28 cellular contexts compared by ENCODE assay signal in genomic region chr5:150520747-150521521, GRCh38. TPM values are rescaled to one million over a fixed set of nuclear protein-coding genes. Genes with fewer than 3 reads are reported as not detected.
DNase-seq lines count a peak whose midpoint lies in the region; ATAC-seq, FAIRE-seq and TF ChIP-seq lines count a peak whose summit lies in the region.
"Had no signal": no experiment of that assay in that cellular context is flagged by ENCODE, and none has a peak within 500 bp of the region (broad histone marks: within the 10 kb centered on the region; RNA-seq: fewer than 3 reads in every experiment).

No MANE protein-coding gene starts in this region.

- H3K9me3 Mint-ChIP-seq in stimulated activated naive CD8-positive, alpha-beta T cell treated with anti-CD3 and anti-CD28 coated beads, Interleukin-15, amount 100 ng/mL, for 72 hours: no peaks in the 10 kb centered on the region
- H3K9me3 Mint-ChIP-seq: activated CD4-positive, alpha-beta memory T cell treated with anti-CD3 and anti-CD28 coated beads, Interleukin-2, amount 10 ng/mL, durations not matched to agents 7 days and 5 days; activated naive CD4-positive, alpha-beta T cell treated with anti-CD3 and anti-CD28 coated beads, Interleukin-2, amount 50 U/mL, for 24 hours; neural progenitor cell; stimulated activated naive B cell treated with anti-CD40 and anti-IgM and Interleukin-4, amounts not matched to agents 10 μg/mL and 1 μg/mL and 100 μg/mL, for 72 hours had no signal

- H3K4me1 ChIP-seq in neuronal stem cell (ENCODE audit: control insufficient read depth in 2 of 2, insufficient read depth in 1 of 2, low read depth in 1 of 2, low read length in 2 of 2) (peaks cover 10 to 20% of the 10 kb centered on the region in 2 donors), vagina (peaks cover 63% of the 10 kb centered on the region)
- no peaks in the 10 kb centered on the region for H3K4me1 ChIP-seq in effector memory CD4-positive, alpha-beta T cell (ENCODE audit: control insufficient read depth, insufficient read depth, low read length, poor library complexity, severe bottlenecking)

- H4K91ac ChIP-seq in neuronal stem cell (ENCODE audit: low read depth, low read length, poor library complexity): no peak overlapping the region

- H3K18ac ChIP-seq in neuronal stem cell (ENCODE audit: low read length): no peak overlapping the region

- H3K9ac ChIP-seq in neuronal stem cell (ENCODE audit: low read depth, low read length, poor library complexity): no peak overlapping the region
- H3K9ac ChIP-seq: neural progenitor cell had no signal

- ATAC-seq in stimulated activated naive CD8-positive, alpha-beta T cell treated with anti-CD3 and anti-CD28 coated beads, Interleukin-15, amount 100 ng/mL, for 72 hours: peak; percentile 21
- no peak for ATAC-seq in stimulated activated naive CD8-positive, alpha-beta T cell treated with anti-CD3 and anti-CD28 coated beads, Interleukin-15, Interleukin-2, amounts not matched to agents 100 U/mL and 50 U/mL, for 24 hours
- ATAC-seq: activated CD4-positive, CD25-positive, alpha-beta regulatory T cell treated with anti-CD3 and anti-CD28 coated beads, Interleukin-2, amount 50 U/mL, for 24 hours; stimulated activated naive B cell treated with anti-CD40 and anti-IgM and Interleukin-4, amounts not matched to agents 10 μg/mL and 1 μg/mL and 100 μg/mL, for 72 hours had no signal

- no peak overlapping the region for H4K8ac ChIP-seq in neuronal stem cell (ENCODE audit: low read depth, low read length)

- DNase-seq in stimulated activated naive CD8-positive, alpha-beta T cell treated with anti-CD3 and anti-CD28 coated beads, Interleukin-15, amount 100 ng/mL, for 72 hours: no peak
- DNase-seq in stimulated activated naive CD8-positive, alpha-beta T cell treated with anti-CD3 and anti-CD28 coated beads, Interleukin-15, Interleukin-2, amounts not matched to agents 100 U/mL and 50 U/mL, for 24 hours: no peak
- no peak for DNase-seq in epithelial cell of prostate (ENCODE audit: low read depth, low spot score)
- no peak for DNase-seq in neuronal stem cell (ENCODE audit: low spot score)
- no peak for DNase-seq in vagina (ENCODE audit: extremely low spot score in 2 of 2)
- DNase-seq in GM12891 (ENCODE audit: insufficient read length, low spot score): no peak
- DNase-seq in effector memory CD4-positive, alpha-beta T cell: no peak
- no peak for DNase-seq in SW 1271 (lab: John Stamatoyannopoulos, UW)
- DNase-seq: activated CD4-positive, alpha-beta memory T cell treated with anti-CD3 and anti-CD28 coated beads, Interleukin-2, amount 10 ng/mL, durations not matched to agents 7 days and 5 days; activated CD8-positive, alpha-beta memory T cell treated with anti-CD3 and anti-CD28 coated beads, Interleukin-2, amount 50 U/mL, for 48 hours; amygdala; cortex of kidney; DMS153; H7; NCI-H2029 treated with DMSO at 0.1 percent for 48 hours; NCI-H2227 treated with DMSO at 0.1 percent for 48 hours; posterior cingulate gyrus; sigmoid colon; stimulated activated CD4-positive, alpha-beta T cell treated with anti-CD3 and anti-CD28 coated beads, Interleukin-4, amount 100 ng/mL, for 4 hours; stimulated activated naive B cell treated with anti-CD40 and anti-IgM and Interleukin-4, amounts not matched to agents 10 μg/mL and 1 μg/mL and 100 μg/mL, for 72 hours; T-helper 1 cell had no signal

- H3K4me2 ChIP-seq in neuronal stem cell (ENCODE audit: insufficient read depth, low read length, poor library complexity, severe bottlenecking): no peak overlapping the region
- H3K4me2 ChIP-seq: neural progenitor cell had no signal

- TF ChIP-seq CTCF in vagina (IDR thresholded peaks at IDR 0.05): no peak

- H3K27me3 ChIP-seq in neuronal stem cell (ENCODE audit: control insufficient read depth in 3 of 3, insufficient read depth in 3 of 3, low read depth in 1 of 3, low read length in 3 of 3): no peaks in the 10 kb centered on the region
- H3K27me3 ChIP-seq in vagina: no peaks in the 10 kb centered on the region
- no peaks in the 10 kb centered on the region for H3K27me3 ChIP-seq in effector memory CD4-positive, alpha-beta T cell (replicated peaks; ENCODE audit: control insufficient read depth, insufficient read depth, low read length, poor library complexity, severe bottlenecking)
- H3K27me3 ChIP-seq: neural progenitor cell, sigmoid colon, SJSA1 had no signal

- H3K27ac ChIP-seq in epithelial cell of prostate: peak overlapping the region; percentile 18
- no peak overlapping the region for H3K27ac ChIP-seq in neuronal stem cell (replicated peaks; ENCODE audit: low read length)
- peak overlapping the region; percentile 7 for H3K27ac ChIP-seq in vagina
- H3K27ac ChIP-seq in effector memory CD4-positive, alpha-beta T cell (ENCODE audit: insufficient read depth, low read length, poor library complexity, severe bottlenecking): no peak overlapping the region
- H3K27ac ChIP-seq: neural progenitor cell, SJSA1, thoracic aorta had no signal

- peak overlapping the region; percentile 43 for H2AK5ac ChIP-seq in neuronal stem cell (ENCODE audit: low read depth, low read length)

- no peak overlapping the region for H3K14ac ChIP-seq in neuronal stem cell (ENCODE audit: low read length)

- peak overlapping the region; percentile 48 for H2BK5ac ChIP-seq in neuronal stem cell (ENCODE audit: low read length)

- no peak overlapping the region for H3K4me3 Mint-ChIP-seq in stimulated activated naive CD8-positive, alpha-beta T cell treated with anti-CD3 and anti-CD28 coated beads, Interleukin-15, amount 100 ng/mL, for 72 hours
- H3K4me3 Mint-ChIP-seq: activated CD4-positive, alpha-beta memory T cell treated with anti-CD3 and anti-CD28 coated beads, Interleukin-2, amount 10 ng/mL, durations not matched to agents 7 days and 5 days; activated naive CD4-positive, alpha-beta T cell treated with anti-CD3 and anti-CD28 coated beads, Interleukin-2, amount 50 U/mL, for 24 hours; B cell; neural progenitor cell; stimulated activated naive B cell treated with anti-CD40 and anti-IgM and Interleukin-4, amounts not matched to agents 10 μg/mL and 1 μg/mL and 100 μg/mL, for 72 hours had no signal

- H3K9me3 ChIP-seq in neuronal stem cell (replicated peaks in 1 of 2; ENCODE audit: control insufficient read depth in 2 of 2, insufficient read depth in 1 of 2, low read depth in 1 of 2, low read length in 2 of 2): no peaks in the 10 kb centered on the region
- H3K9me3 ChIP-seq in vagina: no peaks in the 10 kb centered on the region
- H3K9me3 ChIP-seq in effector memory CD4-positive, alpha-beta T cell (ENCODE audit: control insufficient read depth, low read length): no peaks in the 10 kb centered on the region
- H3K9me3 ChIP-seq: sigmoid colon, SJSA1, thoracic aorta had no signal

- H3K4me3 ChIP-seq in neuronal stem cell (ENCODE audit: low read length in 2 of 2): no peak overlapping the region
- H3K4me3 ChIP-seq in vagina: no peak overlapping the region
- H3K4me3 ChIP-seq in effector memory CD4-positive, alpha-beta T cell (ENCODE audit: insufficient read depth, low read depth, low read length, poor library complexity, severe bottlenecking): no peak overlapping the region
- H3K4me3 ChIP-seq: neural progenitor cell, sigmoid colon, SJSA1, thoracic aorta had no signal

- H3K4me1 Mint-ChIP-seq in stimulated activated naive CD8-positive, alpha-beta T cell treated with anti-CD3 and anti-CD28 coated beads, Interleukin-15, amount 100 ng/mL, for 72 hours: no peaks in the 10 kb centered on the region
- H3K4me1 Mint-ChIP-seq: activated CD4-positive, alpha-beta memory T cell treated with anti-CD3 and anti-CD28 coated beads, Interleukin-2, amount 10 ng/mL, durations not matched to agents 7 days and 5 days; activated naive CD4-positive, alpha-beta T cell treated with anti-CD3 and anti-CD28 coated beads, Interleukin-2, amount 50 U/mL, for 24 hours; B cell had no signal

- no peak overlapping the region for H3K4ac ChIP-seq in neuronal stem cell (ENCODE audit: low read length)

- peak overlapping the region; percentile 73 for H2BK120ac ChIP-seq in neuronal stem cell (ENCODE audit: low read depth, low read length)

- FAIRE-seq in GM12891 (lab: Jason Lieb, UNC): no peak
- FAIRE-seq: RCC 7860 had no signal

- no peak overlapping the region for H2AFZ ChIP-seq in neuronal stem cell (ENCODE audit: low read length)
- H2AFZ ChIP-seq: neural progenitor cell had no signal

- no peaks in the 10 kb centered on the region for H3K27me3 Mint-ChIP-seq in stimulated activated naive CD8-positive, alpha-beta T cell treated with anti-CD3 and anti-CD28 coated beads, Interleukin-15, amount 100 ng/mL, for 72 hours
- H3K27me3 Mint-ChIP-seq: activated CD4-positive, alpha-beta memory T cell treated with anti-CD3 and anti-CD28 coated beads, Interleukin-2, amount 10 ng/mL, durations not matched to agents 7 days and 5 days; activated naive CD4-positive, alpha-beta T cell treated with anti-CD3 and anti-CD28 coated beads, Interleukin-2, amount 50 U/mL, for 24 hours; B cell; stimulated activated naive B cell treated with anti-CD40 and anti-IgM and Interleukin-4, amounts not matched to agents 10 μg/mL and 1 μg/mL and 100 μg/mL, for 72 hours had no signal

- TF ChIP-seq POLR2A in vagina (IDR thresholded peaks at IDR 0.05) (no peak), GM12891 (IDR thresholded peaks at IDR 0.05; ENCODE audit: low read depth, low read length) (no peak)

- H3K79me1 ChIP-seq in neuronal stem cell (ENCODE audit: low read depth, low read length): peaks cover 27% of the 10 kb centered on the region

- peak overlapping the region; percentile 69 for H3K23ac ChIP-seq in neuronal stem cell (ENCODE audit: low read depth, low read length, poor library complexity)

- peak overlapping the region; percentile 85 for H2BK12ac ChIP-seq in neuronal stem cell (ENCODE audit: low read length)

- no peak overlapping the region for H2BK15ac ChIP-seq in neuronal stem cell (ENCODE audit: low read length)

- intact Hi-C loops in vagina (cut with DNase I): loop anchor here (5.0 kb wide), 1 partner anchor 64 kb away; no protein-coding TSS in a partner anchor

- WGBS in neuronal stem cell (ENCODE audit: extremely low coverage in 2 of 2, insufficient read length in 2 of 2, insufficient replicate concordance in 1 of 2), 2 donors: no CpG with 5 or more reads among the region's 38 CpGs

- peaks cover 13 to 70% of the 10 kb centered on the region in 2 donors for H3K36me3 ChIP-seq in neuronal stem cell (replicated peaks in 1 of 2; ENCODE audit: control insufficient read depth in 2 of 2, insufficient read depth in 2 of 2, low read length in 2 of 2)
- H3K36me3 ChIP-seq in vagina: peaks cover 0 to 6% of the 10 kb centered on the region in 2 donors
- no peaks in the 10 kb centered on the region for H3K36me3 ChIP-seq in effector memory CD4-positive, alpha-beta T cell (ENCODE audit: control insufficient read depth, insufficient read depth, low read length)
- H3K36me3 ChIP-seq: neural progenitor cell had no signal

- H3K27ac Mint-ChIP-seq in stimulated activated naive CD8-positive, alpha-beta T cell treated with anti-CD3 and anti-CD28 coated beads, Interleukin-15, amount 100 ng/mL, for 72 hours: no peak overlapping the region
- H3K27ac Mint-ChIP-seq: activated CD4-positive, alpha-beta memory T cell treated with anti-CD3 and anti-CD28 coated beads, Interleukin-2, amount 10 ng/mL, durations not matched to agents 7 days and 5 days; activated naive CD4-positive, alpha-beta T cell treated with anti-CD3 and anti-CD28 coated beads, Interleukin-2, amount 50 U/mL, for 24 hours; B cell; neural progenitor cell; stimulated activated naive B cell treated with anti-CD40 and anti-IgM and Interleukin-4, amounts not matched to agents 10 μg/mL and 1 μg/mL and 100 μg/mL, for 72 hours had no signal

RNA-seq across cellular contexts. Expression of gene NDST1, which starts 13.0 kb away (rescaled TPM):
- polyA plus RNA-seq in neuronal stem cell (2013, experiment 1 of 2): 27.1 TPM
- 25.9 TPM for polyA plus RNA-seq in neuronal stem cell (2013, experiment 2 of 2)
- 73.9 TPM for total RNA-seq in vagina
- polyA plus RNA-seq in GM12891 (2012; ENCODE audit: low read depth, missing spikeins): 11.7 TPM

Comparison
In these comparisons a context has a peak if more than half of its experiments do, and no peak if none do; other contexts are left out.
1. H3K27ac ChIP-seq: peak in epithelial cell of prostate (single experiment) and vagina (single experiment); none in neuronal stem cell (single experiment) and effector memory CD4-positive, alpha-beta T cell (single experiment).